Comparison of ENCODE assay signal across 20 cellular contexts in the genomic region with DNA sequence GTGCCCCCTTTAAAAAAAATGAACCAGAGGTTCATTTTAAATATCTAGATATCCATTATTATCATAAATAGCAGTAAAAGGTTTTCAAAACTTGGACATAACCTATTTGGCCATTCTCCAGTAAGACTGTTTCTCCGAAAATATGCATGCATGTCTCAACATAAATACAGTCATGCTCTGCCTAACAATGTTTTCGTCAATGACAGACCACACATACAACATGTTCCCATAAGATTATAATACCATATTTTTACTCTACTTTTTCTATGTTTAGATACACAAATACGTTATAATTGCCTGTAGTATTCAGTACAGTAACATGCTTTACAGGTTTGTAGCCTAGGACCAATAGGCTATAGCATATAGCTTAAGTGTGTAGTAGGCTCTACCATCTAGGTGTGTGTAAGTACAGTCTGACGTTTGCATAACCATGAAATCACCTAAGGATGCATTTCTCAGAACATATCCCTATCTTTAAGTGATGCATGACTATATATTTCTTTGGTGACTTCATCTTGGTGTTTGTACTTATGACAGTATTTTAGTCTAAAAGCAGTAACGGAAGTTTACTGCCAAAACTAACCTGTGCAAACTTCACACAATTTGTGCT. TPM values are rescaled to one million over a fixed set of nuclear protein-coding genes. Genes with fewer than 3 reads are reported as not detected.
DNase-seq lines count a peak whose midpoint lies in the region; ATAC-seq and TF ChIP-seq lines count a peak whose summit lies in the region.
"Had no signal": no experiment of that assay in that cellular context is flagged by ENCODE, and none has a peak within 500 bp of the region (broad histone marks: within the 10 kb centered on the region; RNA-seq: fewer than 3 reads in every experiment).

No MANE protein-coding gene starts in this region.

- no peak overlapping the region for H2AFZ ChIP-seq in mammary epithelial cell (ENCODE audit: low read depth, low read length)
- no peak overlapping the region for H2AFZ ChIP-seq in mesenchymal stem cell (ENCODE audit: low read depth, low read length)

- DNase-seq in mammary epithelial cell (no peak), MCF 10A (ENCODE audit: unreplicated experiment) (no peak), adipocyte (ENCODE audit: low read depth) (peak; percentile 15), mesenchymal stem cell (no peak), CD1c-positive myeloid dendritic cell (ENCODE audit: extremely low spot score) (no peak), NCI-H1105 (lab: John Stamatoyannopoulos, UW) (no peak)
- DNase-seq: DMS53; mesendoderm; NCI-H2081; OCI-M1; SJCRH30; stimulated activated CD4-positive, alpha-beta T cell treated with anti-CD3 and anti-CD28 coated beads, Interleukin-12 subunit alpha, Interleukin-12 subunit beta, amount 100 ng/mL, for 4 hours had no signal

- H3K14ac ChIP-seq in mesenchymal stem cell (ENCODE audit: low read length in 2 of 2), result no peak overlapping the region

- WGBS in mammary epithelial cell (ENCODE audit: low coverage, missing lambda C conversion rate), result 47% methylated on average over 5 of the region's 5 CpGs
- 98% methylated on average over 3 of the region's 5 CpGs for WGBS in mesenchymal stem cell

- H3K4ac ChIP-seq in mesenchymal stem cell (ENCODE audit: low read depth in 1 of 2, low read length in 2 of 2), result no peak overlapping the region

- H3K9me3 ChIP-seq in mammary epithelial cell (replicated peaks; ENCODE audit: insufficient read depth, low read length), result no peaks in the 10 kb centered on the region
- no peaks in the 10 kb centered on the region for H3K9me3 ChIP-seq in adipocyte (ENCODE audit: control insufficient read depth, low read length)
- no peaks in the 10 kb centered on the region for H3K9me3 ChIP-seq in mesenchymal stem cell (ENCODE audit: control insufficient read depth, low read length)
- H3K9me3 ChIP-seq: HAP-1, prostate gland, SJCRH30 had no signal

- no peaks in the 10 kb centered on the region for H4K20me1 ChIP-seq in mammary epithelial cell (ENCODE audit: insufficient read depth, low read length)

- POLR2A ChIA-PET in MCF 10A (lab: Yijun Ruan, JAX), result interaction anchor here (0.7 to 7.9 kb wide), 4 partner anchors 12 to 60 kb away, joined by 3 to 248 read pairs (median 104); partner anchors contain the start of genes THAP2 and ZFC3H1

- H3K36me3 ChIP-seq in mammary epithelial cell (ENCODE audit: insufficient read depth, low read length) (peaks cover 2% of the 10 kb centered on the region), adipocyte (ENCODE audit: control insufficient read depth, insufficient read depth, low read length, severe bottlenecking) (no peaks in the 10 kb centered on the region), mesenchymal stem cell (ENCODE audit: control insufficient read depth in 1 of 2, insufficient read depth in 2 of 2, low read depth in 1 of 2, low read length in 2 of 2) (peaks cover 4 to 6% of the 10 kb centered on the region in 2 experiments)
- H3K36me3 ChIP-seq: cardiac muscle cell, HAP-1, prostate gland, SJCRH30 had no signal

- H3K4me2 ChIP-seq in mammary epithelial cell (ENCODE audit: insufficient read depth, low read depth, low read length), result peak overlapping the region; percentile 45
- H3K4me2 ChIP-seq in mesenchymal stem cell (ENCODE audit: low read length, poor library complexity, severe bottlenecking), result no peak overlapping the region

- no peak overlapping the region for H3K23ac ChIP-seq in mesenchymal stem cell (ENCODE audit: low read length in 2 of 2)

- H3K4me3 ChIP-seq in mammary epithelial cell (replicated peaks in 1 of 3; ENCODE audit: insufficient read depth in 1 of 3, low read depth in 2 of 3, low read length in 3 of 3) (no peak overlapping the region), adipocyte (ENCODE audit: low read length) (no peak overlapping the region), mesenchymal stem cell (ENCODE audit: insufficient read depth in 1 of 2, low read depth in 1 of 2, low read length in 2 of 2) (no peak overlapping the region)
- H3K4me3 ChIP-seq: prostate gland, SJCRH30 had no signal

- peaks cover 13% of the 10 kb centered on the region for H3K4me1 ChIP-seq in mammary epithelial cell (ENCODE audit: insufficient read depth, low read length)
- peaks cover 24% of the 10 kb centered on the region for H3K4me1 ChIP-seq in adipocyte (ENCODE audit: control insufficient read depth, insufficient read depth, low read length)
- peaks cover 8% of the 10 kb centered on the region for H3K4me1 ChIP-seq in mesenchymal stem cell (ENCODE audit: control insufficient read depth, insufficient read depth, low read depth, low read length)
- H3K4me1 ChIP-seq: prostate gland, SJCRH30 had no signal

- H3K79me2 ChIP-seq in mammary epithelial cell (ENCODE audit: insufficient read depth, low read length), result peaks cover 16% of the 10 kb centered on the region

- no peak overlapping the region for H2AK5ac ChIP-seq in mesenchymal stem cell (ENCODE audit: low read length, severe bottlenecking)

- no peaks in the 10 kb centered on the region for H3K36me3 Mint-ChIP-seq in MCF 10A (ENCODE audit: insufficient read depth, unreplicated experiment)
- H3K36me3 Mint-ChIP-seq: natural killer cell treated with Interleukin-12 subunit alpha and Interleukin-12 subunit beta and Interleukin-15 and Interleukin-18, amount 100 ng/mL, for 72 hours had no signal

- intact Hi-C loops in mammary epithelial cell (cut with micrococcal nuclease) (no loop called here), MCF 10A (cut with micrococcal nuclease) (no loop called here)

- H3K79me1 ChIP-seq in mesenchymal stem cell (replicated peaks; ENCODE audit: low read length, poor library complexity, severe bottlenecking), result peaks cover 9% of the 10 kb centered on the region

- no peak overlapping the region for H2BK15ac ChIP-seq in mesenchymal stem cell (ENCODE audit: low read depth, poor library complexity, severe bottlenecking)

- CTCF ChIA-PET in mammary epithelial cell (lab: Charles Lee; ENCODE audit: low non-redundant PET) (no interaction called here), MCF 10A (lab: Yijun Ruan, JAX) (interaction anchor here (0.6 to 6.7 kb wide), 2 partner anchors 44 to 60 kb away, joined by 3 to 226 read pairs; no protein-coding TSS in a partner anchor)

- no peak overlapping the region for H3K27ac Mint-ChIP-seq in MCF 10A (ENCODE audit: low read depth, unreplicated experiment)
- H3K27ac Mint-ChIP-seq: T-helper 2 cell treated with Interferon-gamma antibody and Interleukin-4, amounts not matched to agents 5 μg/mL and 100 μg/mL, for 36 hours had no signal

- no peak overlapping the region for H2BK5ac ChIP-seq in mesenchymal stem cell (ENCODE audit: low read depth, low read length, poor library complexity, severe bottlenecking)

- no peak for TF ChIP-seq CTCF in mammary epithelial cell (conservative IDR thresholded peaks at IDR 0.05 in 1 of 2, IDR thresholded peaks at IDR 0.05 in 1 of 2; ENCODE audit: extremely low read depth in 1 of 2, insufficient read depth in 1 of 2, low read depth in 1 of 2, low read length in 2 of 2)
- TF ChIP-seq CTCF in MCF 10A (IDR thresholded peaks at IDR 0.05; ENCODE audit: unreplicated experiment), result no peak

- in situ Hi-C loops in mammary epithelial cell (cut with MboI; ENCODE audit: low sequenced_read_pairs in 2 of 2), result no loop called here

- no peak overlapping the region for H2BK120ac ChIP-seq in mesenchymal stem cell (ENCODE audit: low read depth, low read length)

- H2BK12ac ChIP-seq in mesenchymal stem cell (ENCODE audit: low read length in 2 of 2), result no peak overlapping the region

- no peak overlapping the region for H4K8ac ChIP-seq in mesenchymal stem cell (ENCODE audit: low read length)

- H3K18ac ChIP-seq in mesenchymal stem cell (ENCODE audit: low read depth in 1 of 2, low read length in 2 of 2), result no peak overlapping the region

- H3K4me1 Mint-ChIP-seq in MCF 10A (ENCODE audit: insufficient read depth, unreplicated experiment), result peaks cover 25% of the 10 kb centered on the region

- no peak overlapping the region for H4K91ac ChIP-seq in mesenchymal stem cell (ENCODE audit: low read length)

- H3K27ac ChIP-seq in mammary epithelial cell (ENCODE audit: insufficient read depth, low read depth, low read length) (no peak overlapping the region), mesenchymal stem cell (ENCODE audit: low read length, poor library complexity, severe bottlenecking) (no peak overlapping the region)
- H3K27ac ChIP-seq: cardiac muscle cell, prostate gland, SJCRH30 had no signal

- H3K9ac ChIP-seq in mammary epithelial cell (ENCODE audit: insufficient read depth, low read length) (no peak overlapping the region), adipocyte (ENCODE audit: low read length) (no peak overlapping the region), mesenchymal stem cell (ENCODE audit: low read length) (peak overlapping the region; percentile 4)

- H3K27me3 ChIP-seq in mammary epithelial cell (ENCODE audit: insufficient read depth, low read length), result no peaks in the 10 kb centered on the region
- H3K27me3 ChIP-seq in adipocyte (replicated peaks; ENCODE audit: control insufficient read depth, insufficient read depth, low read length), result no peaks in the 10 kb centered on the region
- no peaks in the 10 kb centered on the region for H3K27me3 ChIP-seq in mesenchymal stem cell (ENCODE audit: control insufficient read depth in 1 of 2, insufficient read depth in 1 of 2, low read length in 2 of 2)
- H3K27me3 ChIP-seq: cardiac muscle cell, SJCRH30 had no signal

- no TSS peak for BruUV-seq in mammary epithelial cell (replicated peaks; lab: Mats Ljungman, UMichigan)
- no TSS peak for BruUV-seq in MCF 10A (replicated peaks; lab: Mats Ljungman, UMichigan)

- dilution Hi-C loops in mammary epithelial cell (cut with HindIII; ENCODE audit: low sequenced_read_pairs), result no loop called here

- no peak for ATAC-seq in GM19397 (IDR thresholded peaks at IDR 0.05; ENCODE audit: unreplicated experiment)
- no peak for ATAC-seq in GM21528 (IDR thresholded peaks at IDR 0.05; ENCODE audit: low FRiP score, unreplicated experiment)
- ATAC-seq: natural killer cell treated with Interleukin-12 subunit alpha and Interleukin-12 subunit beta and Interleukin-15 and Interleukin-18, amount 100 ng/mL, for 72 hours had no signal

- no peak overlapping the region for H3K4me3 Mint-ChIP-seq in MCF 10A (ENCODE audit: unreplicated experiment)

- no peaks in the 10 kb centered on the region for H3K27me3 Mint-ChIP-seq in MCF 10A (ENCODE audit: insufficient read depth, unreplicated experiment)
- H3K27me3 Mint-ChIP-seq: natural killer cell treated with Interleukin-12 subunit alpha and Interleukin-12 subunit beta and Interleukin-15 and Interleukin-18, amount 100 ng/mL, for 72 hours had no signal

- no peaks in the 10 kb centered on the region for H3K9me3 Mint-ChIP-seq in MCF 10A (ENCODE audit: unreplicated experiment)
- H3K9me3 Mint-ChIP-seq: CD14-positive monocyte; natural killer cell treated with Interleukin-12 subunit alpha and Interleukin-12 subunit beta and Interleukin-15 and Interleukin-18, amount 100 ng/mL, for 72 hours; T-helper 2 cell treated with Interferon-gamma antibody and Interleukin-4, amounts not matched to agents 5 μg/mL and 100 μg/mL, for 36 hours had no signal

RNA-seq across cellular contexts. Expression of gene TMEM19, which starts 3.2 kb away (rescaled TPM):
- total RNA-seq in mammary epithelial cell (10 to 100 TPM; 22.1 to 41.7 TPM), MCF 10A (2022) (7.2 and 7.3 TPM in 2 replicates)
- 23.6 TPM for polyA plus RNA-seq in mammary epithelial cell
- 21.6 TPM for polyA minus RNA-seq in mammary epithelial cell
- 10.7 TPM for polyA plus RNA-seq in mesenchymal stem cell (2013, experiment 1 of 2)
- polyA plus RNA-seq in mesenchymal stem cell (2013, experiment 2 of 2), result 11.2 TPM

RNA-seq across cellular contexts. Expression of gene THAP2, which starts 25.0 kb away (rescaled TPM):
- total RNA-seq in mammary epithelial cell (1 to 10 TPM; 3.8 to 5.5 TPM), MCF 10A (2022) (12.6 and 13.0 TPM in 2 replicates)
- polyA plus RNA-seq in mammary epithelial cell, result 1.1 TPM
- not detected for polyA minus RNA-seq in mammary epithelial cell
- polyA plus RNA-seq in mesenchymal stem cell (2013, experiment 1 of 2), result 3.4 TPM
- polyA plus RNA-seq in mesenchymal stem cell (2013, experiment 2 of 2), result 2.9 TPM

RNA-seq across cellular contexts. Expression of gene ZFC3H1, which starts 25.4 kb away (rescaled TPM):
- total RNA-seq in mammary epithelial cell, result 10 to 100 TPM; 31.2 to 50.2 TPM
- polyA plus RNA-seq in mammary epithelial cell, result 13.6 TPM
- 12.2 TPM for polyA minus RNA-seq in mammary epithelial cell
- total RNA-seq in MCF 10A (2022), result 55.3 and 55.8 TPM in 2 replicates
- polyA plus RNA-seq in mesenchymal stem cell (2013, experiment 1 of 2), result 22.4 TPM
- 20.2 TPM for polyA plus RNA-seq in mesenchymal stem cell (2013, experiment 2 of 2)
